Comparison of ENCODE assay signal across 10 cellular contexts in the genomic region with DNA sequence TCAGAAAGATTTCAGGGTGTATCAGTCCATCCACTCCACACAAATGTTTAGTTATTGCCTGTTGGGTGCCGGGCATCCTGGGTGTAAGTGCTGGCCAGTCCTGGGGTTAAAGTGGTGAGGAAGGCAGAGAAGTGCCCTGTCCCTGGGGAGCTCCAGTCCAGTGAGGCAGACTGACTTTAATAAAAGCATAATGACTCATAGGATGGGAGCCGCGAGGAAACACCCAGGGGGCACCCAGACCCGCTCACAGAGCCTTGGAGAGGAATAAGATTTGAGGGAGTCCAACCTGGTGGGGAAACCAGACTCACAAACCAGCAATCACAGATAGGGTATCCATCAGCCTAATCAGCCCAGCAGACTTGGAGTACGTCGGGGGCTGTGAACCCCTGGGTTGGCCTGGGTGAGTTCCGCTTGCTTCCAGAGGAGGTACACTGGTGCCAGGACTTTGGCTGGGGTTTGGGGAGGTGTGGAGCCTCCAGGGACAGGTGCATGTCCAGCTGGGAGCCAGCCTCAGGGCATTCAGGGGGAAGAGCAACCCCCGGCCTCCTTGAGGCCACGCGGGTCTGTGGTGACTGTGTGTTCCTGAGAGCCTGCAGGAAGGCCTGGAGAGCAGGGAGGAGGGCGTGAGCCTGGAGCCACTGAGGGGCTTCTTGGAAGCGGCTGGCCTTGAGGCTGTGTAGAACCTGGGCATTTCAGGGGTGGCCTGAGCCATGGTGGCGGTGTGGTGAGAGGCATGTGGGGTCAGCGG. TPM values are rescaled to one million over a fixed set of nuclear protein-coding genes. Genes with fewer than 3 reads are reported as not detected.
DNase-seq lines count a peak whose midpoint lies in the region; ATAC-seq and TF ChIP-seq lines count a peak whose summit lies in the region.
"Had no signal": no experiment of that assay in that cellular context is flagged by ENCODE, and none has a peak within 500 bp of the region (broad histone marks: within the 10 kb centered on the region; RNA-seq: fewer than 3 reads in every experiment).

No MANE protein-coding gene starts in this region.

- H4K5ac ChIP-seq in IMR-90 (ENCODE audit: low read depth, low read length) = peak overlapping the region; percentile 92

- DNase-seq in IMR-90 (peak; percentile 67), dedifferentiated amniotic fluid mesenchymal stem cell (ENCODE audit: extremely low spot score) (peak; percentile 26), GM10248 (ENCODE audit: extremely low spot score) (no peak), MM.1S (no peak)
- no peak for DNase-seq in CD8-positive, alpha-beta memory T cell
- DNase-seq: CD4-positive, alpha-beta T cell had no signal

- peak overlapping the region; percentile 98 for H3K14ac ChIP-seq in IMR-90 (replicated peaks; ENCODE audit: low read depth, low read length)

- H3K18ac ChIP-seq in IMR-90 (ENCODE audit: low read depth, low read length) = peak overlapping the region; percentile 73

- H3K9me2 ChIP-seq in MM.1S (replicated peaks; ENCODE audit: insufficient read depth, low read length) = no peaks in the 10 kb centered on the region

- peak overlapping the region; percentile 97 for H3K27ac ChIP-seq in ACC112 (ENCODE audit: low read depth, low read length)
- peak overlapping the region; percentile 77 for H3K27ac ChIP-seq in IMR-90 (ENCODE audit: insufficient read depth, low read length)
- H3K27ac ChIP-seq in muscle layer of duodenum (ENCODE audit: low read length) = peak overlapping the region; percentile 4
- no peak overlapping the region for H3K27ac ChIP-seq in CD8-positive, alpha-beta memory T cell (ENCODE audit: low read depth, low read length)
- H3K27ac ChIP-seq in MM.1S (ENCODE audit: low read length) = no peak overlapping the region

- intact Hi-C loops in IMR-90 (cut with micrococcal nuclease) = no loop called here

- H4K20me1 ChIP-seq in IMR-90 (ENCODE audit: insufficient read depth, low read length) = peaks cover 2% of the 10 kb centered on the region; the same call in 1 of the 2 replicates
- H4K20me1 ChIP-seq in MM.1S (ENCODE audit: insufficient read depth, low read length) = no peaks in the 10 kb centered on the region

- in situ Hi-C loops in IMR-90 (cut with MboI; ENCODE audit: low sequenced_read_pairs) = no loop called here

- H3F3A ChIP-seq in MM.1S (ENCODE audit: insufficient read depth, low read length) = no peaks in the 10 kb centered on the region

- H3K4me3 ChIP-seq in ACC112 (ENCODE audit: low read depth, low read length) = peak overlapping the region; percentile 75
- no peak overlapping the region for H3K4me3 ChIP-seq in IMR-90 (ENCODE audit: insufficient read depth, low read depth, low read length)
- H3K4me3 ChIP-seq in muscle layer of duodenum (ENCODE audit: low read depth in 1 of 2, low read length in 2 of 2) = no peak overlapping the region
- no peak overlapping the region for H3K4me3 ChIP-seq in CD8-positive, alpha-beta memory T cell (ENCODE audit: low read length)
- no peak overlapping the region for H3K4me3 ChIP-seq in MM.1S (ENCODE audit: low read length)

- TF ChIP-seq RAD21 in IMR-90 (IDR thresholded peaks at IDR 0.05; ENCODE audit: low read length) = no peak

- POLR2A ChIA-PET in IMR-90 (lab: Charles Lee; ENCODE audit: unreplicated experiment) = no interaction called here
- POLR2A ChIA-PET in CD8-positive, alpha-beta memory T cell (lab: Charles Lee) = no interaction called here
- POLR2A ChIA-PET in GM10248 (lab: Yijun Ruan, JAX) = no interaction called here

- peaks cover 79% of the 10 kb centered on the region for H3K4me1 ChIP-seq in ACC112 (ENCODE audit: control insufficient read depth, insufficient read depth, low read length, unreplicated experiment)
- peaks cover 45% of the 10 kb centered on the region for H3K4me1 ChIP-seq in IMR-90 (ENCODE audit: control insufficient read depth, insufficient read depth, low read length)
- peaks cover 0 to 18% of the 10 kb centered on the region in 2 donors for H3K4me1 ChIP-seq in muscle layer of duodenum (ENCODE audit: control insufficient read depth in 1 of 2, insufficient read depth in 2 of 2, low read length in 2 of 2)
- H3K4me1 ChIP-seq in CD8-positive, alpha-beta memory T cell (ENCODE audit: insufficient read depth, low read length) = peaks cover 16% of the 10 kb centered on the region
- H3K4me1 ChIP-seq in MM.1S (ENCODE audit: low read length) = no peaks in the 10 kb centered on the region

- H4K8ac ChIP-seq in IMR-90 (ENCODE audit: low read depth in 2 of 2, low read length in 2 of 2) = peak overlapping the region; percentile 76 to 96

- H3K4me1 Mint-ChIP-seq in CD8-positive, alpha-beta memory T cell = peaks cover 3 to 19% (median 8%) of the 10 kb centered on the region in 3 donors

- H3K56ac ChIP-seq in IMR-90 (ENCODE audit: extremely low read depth, insufficient read depth, low read length) = peak overlapping the region; percentile 96

- H3K79me1 ChIP-seq in IMR-90 (ENCODE audit: low read depth in 1 of 2, low read length in 2 of 2) = peaks cover 27 to 86% of the 10 kb centered on the region in 2 experiments

- H2AK9ac ChIP-seq in IMR-90 (replicated peaks; ENCODE audit: low read depth, low read length, poor library complexity) = peak overlapping the region; percentile 98

- peak overlapping the region; percentile 99 for H2AK5ac ChIP-seq in IMR-90 (ENCODE audit: low read depth, low read length)

- no TSS peak for BruUV-seq in IMR-90 (replicated peaks; lab: Mats Ljungman, UMichigan)

- H3K36me3 Mint-ChIP-seq in CD8-positive, alpha-beta memory T cell = peaks cover 0 to 3% (median 2%) of the 10 kb centered on the region in 3 donors

- H3K27me3 ChIP-seq in ACC112 (ENCODE audit: insufficient read depth, low read length) (no peaks in the 10 kb centered on the region), IMR-90 (ENCODE audit: control insufficient read depth, insufficient read depth, low read length) (no peaks in the 10 kb centered on the region), muscle layer of duodenum (ENCODE audit: low read depth, low read length) (peaks cover 16% of the 10 kb centered on the region), MM.1S (replicated peaks; ENCODE audit: insufficient read depth, low read length) (peaks cover 99% of the 10 kb centered on the region)
- peaks cover 3% of the 10 kb centered on the region for H3K27me3 ChIP-seq in CD8-positive, alpha-beta memory T cell (ENCODE audit: insufficient read depth, low read length, poor library complexity, severe bottlenecking)

- H3K9me3 ChIP-seq in IMR-90 (ENCODE audit: control insufficient read depth, insufficient read depth, low read length) (no peaks in the 10 kb centered on the region), muscle layer of duodenum (ENCODE audit: control insufficient read depth in 1 of 2, low read length in 2 of 2) (no peaks in the 10 kb centered on the region), MM.1S (replicated peaks; ENCODE audit: insufficient read depth, low read length) (no peaks in the 10 kb centered on the region)
- no peaks in the 10 kb centered on the region for H3K9me3 ChIP-seq in CD8-positive, alpha-beta memory T cell (ENCODE audit: low read length)

- dilution Hi-C loops in IMR-90 (cut with HindIII; ENCODE audit: low sequenced_read_pairs, unreplicated experiment) = no loop called here

- peak overlapping the region; percentile 56 for H3K4me2 ChIP-seq in IMR-90 (ENCODE audit: low read depth, low read length)
- no peak overlapping the region for H3K4me2 ChIP-seq in MM.1S (ENCODE audit: low read depth, low read length)

- peak overlapping the region; percentile 90 for H2BK20ac ChIP-seq in IMR-90 (ENCODE audit: low read depth, low read length)

- H3K27ac Mint-ChIP-seq in CD8-positive, alpha-beta memory T cell = peak overlapping the region in 1 of 8 donors; percentile 89
- H3K27ac Mint-ChIP-seq: CD4-positive, alpha-beta T cell had no signal

- H3K27me3 Mint-ChIP-seq in CD8-positive, alpha-beta memory T cell = peaks cover 41 to 66% of the 10 kb centered on the region in 2 donors

- no peak overlapping the region for H2AFZ ChIP-seq in ACC112 (ENCODE audit: low read length, unreplicated experiment)
- peak overlapping the region; percentile 64 for H2AFZ ChIP-seq in IMR-90 (replicated peaks; ENCODE audit: low read length, poor library complexity)
- no peak overlapping the region for H2AFZ ChIP-seq in MM.1S (ENCODE audit: low read length)

- CTCF ChIA-PET in IMR-90 (lab: Yijun Ruan, JAX) (interaction anchor here (0.9 to 1.0 kb wide), 2 partner anchors 23 to 31 kb away, joined by 3 read pairs; no protein-coding TSS in a partner anchor), GM10248 (lab: Yijun Ruan, JAX) (interaction anchor here (1.4 kb wide), 1 partner anchor 171 kb away, joined by 3 read pairs; no protein-coding TSS in a partner anchor)
- CTCF ChIA-PET in CD8-positive, alpha-beta memory T cell (lab: Charles Lee) = interaction anchor here (0.7 kb wide), 1 partner anchor 31 kb away, joined by 3 read pairs; no protein-coding TSS in a partner anchor

- H2BK5ac ChIP-seq in IMR-90 (ENCODE audit: low read depth, low read length, poor library complexity, severe bottlenecking) = peak overlapping the region; percentile 92

- ATAC-seq in IMR-90 (ENCODE audit: low read depth) (peak; percentile 22), GM18870 (IDR thresholded peaks at IDR 0.05; ENCODE audit: unreplicated experiment) (no peak)

- peaks cover 29% of the 10 kb centered on the region for H3K9me1 ChIP-seq in IMR-90 (ENCODE audit: insufficient read depth, low read length)

- H3K4me3 Mint-ChIP-seq in CD8-positive, alpha-beta memory T cell = peak overlapping the region in 2 of 7 donors; percentile 28 to 45
- H3K4me3 Mint-ChIP-seq: CD4-positive, alpha-beta T cell had no signal

- H3K9ac ChIP-seq in IMR-90 (ENCODE audit: low read depth, low read length) (peak overlapping the region; percentile 62), MM.1S (ENCODE audit: low read length) (no peak overlapping the region)

- no peak for TF ChIP-seq POLR2A in IMR-90 (IDR thresholded peaks at IDR 0.05; ENCODE audit: low read depth, low read length)

- WGBS in IMR-90 (ENCODE audit: extremely low coverage in 2 of 2, insufficient read length in 1 of 2), 2 experiments = 60% methylated on average over 7 of the region's 14 CpGs; no CpG with 5 or more reads in 1 of the 2 experiments

- peak overlapping the region; percentile 84 for H2BK15ac ChIP-seq in IMR-90 (ENCODE audit: low read depth, low read length)

- peak overlapping the region; percentile 74 for H4K91ac ChIP-seq in IMR-90 (ENCODE audit: insufficient read depth, low read depth, low read length)

- no peaks in the 10 kb centered on the region for H3K9me3 Mint-ChIP-seq in CD8-positive, alpha-beta memory T cell
- H3K9me3 Mint-ChIP-seq: CD4-positive, alpha-beta T cell had no signal

- TF ChIP-seq CTCF in IMR-90 (conservative IDR thresholded peaks at IDR 0.05; ENCODE audit: low read depth, low read length) = no peak
- TF ChIP-seq CTCF in GM10248 (IDR thresholded peaks at IDR 0.05; ENCODE audit: control extremely low read depth, extremely low read depth, low read depth, missing control alignments) = no peak
- TF ChIP-seq CTCF in MM.1S (IDR thresholded peaks at IDR 0.05; ENCODE audit: low read length) = no peak

- H3K36me3 ChIP-seq in ACC112 (ENCODE audit: insufficient read depth, low read length) (no peaks in the 10 kb centered on the region), IMR-90 (ENCODE audit: control insufficient read depth, insufficient read depth, low read length) (no peaks in the 10 kb centered on the region), muscle layer of duodenum (ENCODE audit: control insufficient read depth in 1 of 2, insufficient read depth in 2 of 2, low read length in 2 of 2) (no peaks in the 10 kb centered on the region), MM.1S (replicated peaks; ENCODE audit: insufficient read depth, low read length) (no peaks in the 10 kb centered on the region)
- H3K36me3 ChIP-seq in CD8-positive, alpha-beta memory T cell (ENCODE audit: insufficient read depth, low read length) = no peaks in the 10 kb centered on the region

- H3K79me2 ChIP-seq in ACC112 (ENCODE audit: control insufficient read depth, insufficient read depth, low read length, unreplicated experiment) (peaks cover 62% of the 10 kb centered on the region), MM.1S (ENCODE audit: low read length) (no peaks in the 10 kb centered on the region)

- H3K23ac ChIP-seq in IMR-90 (ENCODE audit: low read depth, low read length) = peak overlapping the region; percentile 96

- peak overlapping the region; percentile 95 for H2BK120ac ChIP-seq in IMR-90 (ENCODE audit: low read depth, low read length)

- H3K4ac ChIP-seq in IMR-90 (ENCODE audit: low read depth, low read length) = peak overlapping the region; percentile 96

RNA-seq across cellular contexts. Expression of a gene that starts 3.7 kb away (rescaled TPM):
- 2.0 and 2.8 TPM in 2 replicates for total RNA-seq in IMR-90 (2012; rRNA removed)
- polyA plus RNA-seq in IMR-90 (2012; rRNA removed) = 44.4 and 52.1 TPM in 2 replicates
- 21.9 and 40.2 TPM in 2 replicates for polyA plus RNA-seq in IMR-90 (2012; cell fraction: cytosol; rRNA removed)
- polyA plus RNA-seq in IMR-90 (2012; cell fraction: nucleus; rRNA removed; ENCODE audit: low replicate concordance) = 199 and 366 TPM in 2 replicates
- not detected for total RNA-seq in CD8-positive, alpha-beta memory T cell
- polyA plus RNA-seq in CD8-positive, alpha-beta memory T cell = not detected

RNA-seq across cellular contexts. Expression of a gene that starts 23.2 kb away (rescaled TPM):
- not detected in 2 replicates for total RNA-seq in IMR-90 (2012; rRNA removed)
- 0.47 and 0.50 TPM in 2 replicates for polyA plus RNA-seq in IMR-90 (2012; rRNA removed)
- 0.07 TPM in 1 of 2 replicates, not detected in the other for polyA plus RNA-seq in IMR-90 (2012; cell fraction: cytosol; rRNA removed)
- 2.9 and 4.0 TPM in 2 replicates for polyA plus RNA-seq in IMR-90 (2012; cell fraction: nucleus; rRNA removed; ENCODE audit: low replicate concordance)
- total RNA-seq in CD8-positive, alpha-beta memory T cell = not detected
- polyA plus RNA-seq in CD8-positive, alpha-beta memory T cell = not detected
- total RNA-seq: CD4-positive, alpha-beta T cell had no signal

RNA-seq across cellular contexts. Expression of a gene that starts 36.6 kb away (rescaled TPM):
- total RNA-seq in IMR-90 (2012; rRNA removed) = not detected in 2 replicates
- polyA plus RNA-seq in IMR-90 (2012; rRNA removed) = 0.03 TPM in 1 of 2 replicates, not detected in the other
- 0.02 TPM in 1 of 2 replicates, not detected in the other for polyA plus RNA-seq in IMR-90 (2012; cell fraction: cytosol; rRNA removed)
- polyA plus RNA-seq in IMR-90 (2012; cell fraction: nucleus; rRNA removed; ENCODE audit: low replicate concordance) = 0.07 and 0.11 TPM in 2 replicates
- 1 to 10 TPM; 2.9 to 3.0 TPM for total RNA-seq in CD8-positive, alpha-beta memory T cell
- not detected for polyA plus RNA-seq in CD8-positive, alpha-beta memory T cell

RNA-seq across cellular contexts. Expression of a gene that starts 38.3 kb away (rescaled TPM):
- not detected in 2 replicates for total RNA-seq in IMR-90 (2012; rRNA removed)
- not detected in 2 replicates for polyA plus RNA-seq in IMR-90 (2012; rRNA removed)
- not detected in 2 replicates for polyA plus RNA-seq in IMR-90 (2012; cell fraction: cytosol; rRNA removed)
- not detected in 2 replicates for polyA plus RNA-seq in IMR-90 (2012; cell fraction: nucleus; rRNA removed; ENCODE audit: low replicate concordance)
- under 1 TPM in 1 of 2 experiments, not detected in 1; 0.07 TPM for total RNA-seq in CD8-positive, alpha-beta memory T cell
- not detected for polyA plus RNA-seq in CD8-positive, alpha-beta memory T cell
- total RNA-seq: CD4-positive, alpha-beta T cell; glomerular endothelial cell had no signal

Comparison
In these comparisons a context has a peak if more than half of its experiments do, and no peak if none do; other contexts are left out.
1. H3K27ac ChIP-seq: peak in ACC112 (single experiment), IMR-90 (single experiment) and muscle layer of duodenum (single experiment); none in CD8-positive, alpha-beta memory T cell (single experiment) and MM.1S (single experiment).
2. DNase-seq: peak in IMR-90 (single experiment) and dedifferentiated amniotic fluid mesenchymal stem cell (single experiment); none in CD8-positive, alpha-beta memory T cell (0 of 5), GM10248 (single experiment) and MM.1S (single experiment).